Comparison of ENCODE assay signal across 1 cellular context in genomic region chr16:30972872-30973271, GRCh38.
TF ChIP-seq lines count a peak whose summit lies in the region.

No MANE protein-coding gene starts in this region.

TF ChIP-seq in HEK293, 187 proteins besides CTCF, POLR2A, EP300 and RAD21 (continued from another document):
- no peak for TF ChIP-seq ZNF707 (tag by site-specific recombination; IDR thresholded peaks at IDR 0.05)
